ENCODE assay signal across 8 cellular contexts in genomic region chr19:1590641-1591397, GRCh38. TPM values are rescaled to one million over a fixed set of nuclear protein-coding genes. Genes with fewer than 3 reads are reported as not detected.
DNase-seq lines count a peak whose midpoint lies in the region; ATAC-seq and TF ChIP-seq lines count a peak whose summit lies in the region.

No MANE protein-coding gene starts in this region.

- no peaks in the 10 kb centered on the region for H3K9me3 ChIP-seq in Loucy (ENCODE audit: insufficient read depth, low read depth, low read length)
- H3K9me3 ChIP-seq in ascending aorta = no peaks in the 10 kb centered on the region

- H3K4me1 ChIP-seq in Loucy (ENCODE audit: insufficient read depth, low read length, poor library complexity, severe bottlenecking) (peaks cover 16% of the 10 kb centered on the region), ascending aorta (peaks cover 8 to 17% of the 10 kb centered on the region in 2 donors)

- H3K79me2 ChIP-seq in Loucy (ENCODE audit: insufficient read depth, low read length) = peaks cover 60% of the 10 kb centered on the region

- H3K9me2 ChIP-seq in Loucy (replicated peaks; ENCODE audit: low read depth, low read length) = no peaks in the 10 kb centered on the region

- H3F3A ChIP-seq in Loucy (ENCODE audit: low read depth) = peaks cover 3% of the 10 kb centered on the region; the same call in 1 of the 2 replicates

- peak overlapping the region; percentile 91 to 95 for H3K4me3 Mint-ChIP-seq in stimulated activated naive CD8-positive, alpha-beta T cell treated with anti-CD3 and anti-CD28 coated beads, Interleukin-15, amount 100 ng/mL, for 72 hours

- H3K27ac Mint-ChIP-seq in stimulated activated naive CD8-positive, alpha-beta T cell treated with anti-CD3 and anti-CD28 coated beads, Interleukin-15, amount 100 ng/mL, for 72 hours = peak overlapping the region; percentile 94 to 97

- no peak overlapping the region for H2AFZ ChIP-seq in Loucy (ENCODE audit: low read length)

- peak; percentile 34 for ATAC-seq in stimulated activated naive CD8-positive, alpha-beta T cell treated with anti-CD3 and anti-CD28 coated beads, Interleukin-15, amount 100 ng/mL, for 72 hours
- no peak for ATAC-seq in GM18909 (IDR thresholded peaks at IDR 0.05; ENCODE audit: poor library complexity, unreplicated experiment)

- no peak overlapping the region for H3K27ac ChIP-seq in ascending aorta

- H3K4me3 ChIP-seq in Loucy (ENCODE audit: low read length, poor library complexity, severe bottlenecking) (peak overlapping the region; percentile 94), ascending aorta (peak overlapping the region in 1 of 2 donors; percentile 89)

- H3K27me3 ChIP-seq in Loucy (ENCODE audit: insufficient read depth, low read length, poor library complexity, severe bottlenecking) (peaks cover 8% of the 10 kb centered on the region), ascending aorta (no peaks in the 10 kb centered on the region)

- TF ChIP-seq CTCF in Loucy (conservative IDR thresholded peaks at IDR 0.05; ENCODE audit: low read length) = peak; percentile 54
- no peak for TF ChIP-seq CTCF in ascending aorta (IDR thresholded peaks at IDR 0.05)

- peaks cover 38% of the 10 kb centered on the region for H4K20me1 ChIP-seq in Loucy (ENCODE audit: insufficient read depth, low read length, poor library complexity, severe bottlenecking)

- H3K9me3 Mint-ChIP-seq in stimulated activated naive CD8-positive, alpha-beta T cell treated with anti-CD3 and anti-CD28 coated beads, Interleukin-15, amount 100 ng/mL, for 72 hours = no peaks in the 10 kb centered on the region

- peaks cover 39% of the 10 kb centered on the region for H3K4me1 Mint-ChIP-seq in stimulated activated naive CD8-positive, alpha-beta T cell treated with anti-CD3 and anti-CD28 coated beads, Interleukin-15, amount 100 ng/mL, for 72 hours

- peak overlapping the region; percentile 93 for H3K4me2 ChIP-seq in Loucy (ENCODE audit: low read depth, low read length, poor library complexity, severe bottlenecking)

- no peaks in the 10 kb centered on the region for H3K27me3 Mint-ChIP-seq in stimulated activated naive CD8-positive, alpha-beta T cell treated with anti-CD3 and anti-CD28 coated beads, Interleukin-15, amount 100 ng/mL, for 72 hours

- peak; percentile 45 for DNase-seq in DMS53 (lab: John Stamatoyannopoulos, UW)
- no peak for DNase-seq in DMS53 treated with DMSO at 0.1 percent for 48 hours (lab: John Stamatoyannopoulos, UW; ENCODE audit: unreplicated experiment)
- DNase-seq in activated naive CD4-positive, alpha-beta T cell treated with Interleukin-2 at 50 U/mL for 16 hours = peak; percentile 43
- DNase-seq in iPS-NIHi11 (ENCODE audit: low spot score) = peak; percentile 56
- no peak for DNase-seq in stimulated activated naive CD8-positive, alpha-beta T cell treated with anti-CD3 and anti-CD28 coated beads, Interleukin-15, amount 100 ng/mL, for 72 hours
- no peak for DNase-seq in ascending aorta (ENCODE audit: low spot score in 2 of 2)

- H3K36me3 ChIP-seq in Loucy (ENCODE audit: insufficient read depth, low read length) (no peaks in the 10 kb centered on the region; the same call in 1 of the 2 replicates), ascending aorta (no peaks in the 10 kb centered on the region)

- peak overlapping the region; percentile 100 for H3K9ac ChIP-seq in Loucy (ENCODE audit: low read depth, low read length, poor library complexity, severe bottlenecking)

- intact Hi-C loops in ascending aorta (cut with DNase I) = no loop called here

RNA-seq across cellular contexts. Expression of gene MBD3, which starts 1.8 kb away (rescaled TPM):
- 143 TPM for total RNA-seq in ascending aorta

RNA-seq across cellular contexts. Expression of gene UQCR11, which starts 14.4 kb away (rescaled TPM):
- total RNA-seq in ascending aorta = 61.0 TPM

RNA-seq across cellular contexts. Expression of gene MEX3D, which starts 22.7 kb away (rescaled TPM):
- total RNA-seq in ascending aorta = 83.7 TPM

Comparison
In these comparisons a context has a peak if more than half of its experiments do, and no peak if none do; other contexts are left out.
1. DNase-seq: peak in DMS53 (single experiment), activated naive CD4-positive, alpha-beta T cell treated with Interleukin-2 at 50 U/mL for 16 hours (single experiment) and iPS-NIHi11 (single experiment); none in DMS53 treated with DMSO at 0.1 percent for 48 hours (single experiment), stimulated activated naive CD8-positive, alpha-beta T cell treated with anti-CD3 and anti-CD28 coated beads, Interleukin-15, amount 100 ng/mL, for 72 hours (0 of 2) and ascending aorta (0 of 2).